ENCODE assay signal across 8 cellular contexts in genomic region chr4:165131247-165131832, GRCh38. TPM values are rescaled to one million over a fixed set of nuclear protein-coding genes. Genes with fewer than 3 reads are reported as not detected.
DNase-seq lines count a peak whose midpoint lies in the region; ATAC-seq and TF ChIP-seq lines count a peak whose summit lies in the region.

No MANE protein-coding gene starts in this region.

- H3K27ac ChIP-seq in HEK293 (ENCODE audit: extremely low read depth, low read depth, low read length) (no peak overlapping the region), right atrium auricular region (no peak overlapping the region), gastrocnemius medialis (no peak overlapping the region)

- no peak overlapping the region for H3K4me3 Mint-ChIP-seq in activated naive CD8-positive, alpha-beta T cell treated with anti-CD3 and anti-CD28 coated beads, Interleukin-2, amount 50 U/mL, for 24 hours

- H3K4me1 Mint-ChIP-seq in activated naive CD8-positive, alpha-beta T cell treated with anti-CD3 and anti-CD28 coated beads, Interleukin-2, amount 50 U/mL, for 24 hours, result peaks cover 15% of the 10 kb centered on the region

- H3K27me3 ChIP-seq in right atrium auricular region, result no peaks in the 10 kb centered on the region
- no peaks in the 10 kb centered on the region for H3K27me3 ChIP-seq in gastrocnemius medialis

- in situ Hi-C loops in gastrocnemius medialis (cut with MboI; ENCODE audit: low sequenced_read_pairs in 4 of 4), result loop anchor here (5.0 to 25.0 kb wide), 5 partner anchors 231 to 956 kb away; no protein-coding TSS in a partner anchor

- H3K9me3 Mint-ChIP-seq in activated naive CD8-positive, alpha-beta T cell treated with anti-CD3 and anti-CD28 coated beads, Interleukin-2, amount 50 U/mL, for 24 hours, result no peaks in the 10 kb centered on the region

- no peaks in the 10 kb centered on the region for H3K36me3 Mint-ChIP-seq in activated naive CD8-positive, alpha-beta T cell treated with anti-CD3 and anti-CD28 coated beads, Interleukin-2, amount 50 U/mL, for 24 hours (ENCODE audit: low read depth)

- ATAC-seq in activated naive CD8-positive, alpha-beta T cell treated with anti-CD3 and anti-CD28 coated beads, Interleukin-2, amount 50 U/mL, for 24 hours, result no peak
- ATAC-seq in gastrocnemius medialis (peak in 1 of 2 donors; percentile 58), HG03108 (IDR thresholded peaks at IDR 0.05; ENCODE audit: unreplicated experiment) (no peak)

- peak; percentile 84 for TF ChIP-seq CTCF in GM12865 (IDR thresholded peaks at IDR 0.05; ENCODE audit: insufficient read depth, low read depth, low read length, missing control alignments)
- peak; percentile 33 for TF ChIP-seq CTCF in HEK293 (tag by site-specific recombination; IDR thresholded peaks at IDR 0.05)
- TF ChIP-seq CTCF in right atrium auricular region (IDR thresholded peaks at IDR 0.05), result peak; percentile 89
- peak; percentile 75 to 81 (median 79) for TF ChIP-seq CTCF in gastrocnemius medialis (IDR thresholded peaks at IDR 0.05 in 4 of 5, conservative IDR thresholded peaks at IDR 0.05 in 1 of 5)

- H3K4me3 ChIP-seq in GM12865 (ENCODE audit: low read depth, low read length) (no peak overlapping the region), HEK293 (ENCODE audit: low read depth, low read length) (no peak overlapping the region), right atrium auricular region (no peak overlapping the region), gastrocnemius medialis (no peak overlapping the region)

- intact Hi-C loops in gastrocnemius medialis (cut with DNase I; ENCODE audit: low total_unique reads), result loop anchor here (1.0 kb wide), 1 partner anchor 334 kb away; no protein-coding TSS in a partner anchor

- CTCF ChIA-PET in HEK293 (lab: Yijun Ruan, JAX), result interaction anchor here (0.6 to 3.0 kb wide), 29 partner anchors 9 to 523 kb away, joined by 3 to 23 read pairs (median 4); partner anchors contain the start of genes MSMO1 and TMEM192

- no peak for TF ChIP-seq POLR2A in gastrocnemius medialis (IDR thresholded peaks at IDR 0.05)

- DNase-seq in GM12865 (ENCODE audit: low read depth) (peak; percentile 77), NAMALWA (ENCODE audit: low spot score) (peak; percentile 90), SKM-1 treated with dmso at 0.1 percent for 144 hours (lab: John Stamatoyannopoulos, UW; ENCODE audit: unreplicated experiment) (peak; percentile 43), right atrium auricular region (ENCODE audit: low spot score) (peak; percentile 75), gastrocnemius medialis (peak in 1 of 2 donors; percentile 24)
- DNase-seq in activated naive CD8-positive, alpha-beta T cell treated with anti-CD3 and anti-CD28 coated beads, Interleukin-2, amount 50 U/mL, for 24 hours, result peak; percentile 85

- no peaks in the 10 kb centered on the region for H3K36me3 ChIP-seq in HEK293 (ENCODE audit: control insufficient read depth in 2 of 2, insufficient read depth in 1 of 2, low read length in 2 of 2)
- H3K36me3 ChIP-seq in right atrium auricular region, result no peaks in the 10 kb centered on the region
- no peaks in the 10 kb centered on the region for H3K36me3 ChIP-seq in gastrocnemius medialis

- H3K27me3 Mint-ChIP-seq in activated naive CD8-positive, alpha-beta T cell treated with anti-CD3 and anti-CD28 coated beads, Interleukin-2, amount 50 U/mL, for 24 hours, result peaks cover 7% of the 10 kb centered on the region

- POLR2A ChIA-PET in HEK293 (lab: Yijun Ruan, JAX), result interaction anchor here (1.1 kb wide), 1 partner anchor 196 kb away, joined by 4 read pairs; the partner anchor contains the start of gene MSMO1

- H3K9me3 ChIP-seq in HEK293 (ENCODE audit: control insufficient read depth, insufficient read depth, low read depth, low read length) (no peaks in the 10 kb centered on the region), right atrium auricular region (no peaks in the 10 kb centered on the region), gastrocnemius medialis (no peaks in the 10 kb centered on the region)

- no peak overlapping the region for H3K27ac Mint-ChIP-seq in activated naive CD8-positive, alpha-beta T cell treated with anti-CD3 and anti-CD28 coated beads, Interleukin-2, amount 50 U/mL, for 24 hours

- no peaks in the 10 kb centered on the region for H3K4me1 ChIP-seq in HEK293 (ENCODE audit: control insufficient read depth, insufficient read depth, low read length)
- no peaks in the 10 kb centered on the region for H3K4me1 ChIP-seq in right atrium auricular region
- no peaks in the 10 kb centered on the region for H3K4me1 ChIP-seq in gastrocnemius medialis

TF ChIP-seq in HEK293, 187 proteins besides CTCF, POLR2A, EP300 and RAD21:
- TF ChIP-seq ZNF654 (tag by site-specific recombination; IDR thresholded peaks at IDR 0.05; ENCODE audit: low read depth) (peak; percentile 79), KLF10 (tag by site-specific recombination; IDR thresholded peaks at IDR 0.05) (no peak)

RNA-seq across cellular contexts. Expression of gene TMEM192, which starts 18.7 kb away (rescaled TPM):
- total RNA-seq in right atrium auricular region (10 to 100 TPM; 13.6 to 14.6 TPM), gastrocnemius medialis (10 to 100 TPM; 15.3 to 28.9 (median 17.8) TPM)

Comparison
In these comparisons a context has a peak if more than half of its experiments do, and no peak if none do; other contexts are left out.
1. CTCF ChIP-seq: peak in every context shown above with its lines; median percentile 89 in right atrium auricular region; 84 in GM12865; 79 in gastrocnemius medialis; 33 in HEK293.